In the genomic region with DNA sequence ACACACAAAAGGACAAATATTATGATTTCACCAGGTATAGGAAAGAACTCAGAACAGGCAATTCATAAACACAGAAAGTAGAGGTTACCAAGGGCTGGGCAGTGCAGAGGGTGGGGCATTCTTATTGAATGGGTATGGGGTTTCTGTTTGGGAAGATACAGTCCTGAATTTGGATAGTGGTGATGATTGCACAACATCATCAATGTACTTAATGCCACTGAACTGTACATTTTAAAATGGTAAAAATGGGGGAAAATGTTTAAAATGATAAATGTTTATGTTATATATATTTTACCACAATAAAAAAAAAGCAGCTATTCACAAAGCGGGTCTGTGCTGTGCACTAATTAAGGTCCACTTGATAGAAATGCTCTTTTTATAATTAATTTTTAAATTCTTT, we compare ENCODE assay signal across 24 cellular contexts.
"Had no signal": no experiment of that assay in that cellular context is flagged by ENCODE, and none has a peak within 500 bp of the region (broad histone marks: within the 10 kb centered on the region; RNA-seq: fewer than 3 reads in every experiment).

No MANE protein-coding gene starts in this region.

- FAIRE-seq: urothelium cell line had no signal

- H3K9me3 ChIP-seq: ovary, psoas muscle, stomach, thoracic aorta, thyroid gland, tibial nerve, upper lobe of left lung, vagina had no signal

- H3K4me1 ChIP-seq: neural progenitor cell, parathyroid adenoma, psoas muscle, tibial nerve, upper lobe of left lung, vagina had no signal

- ATAC-seq: psoas muscle; right cardiac atrium; sciatic nerve; stimulated activated effector memory CD8-positive, alpha-beta T cell treated with anti-CD3 and anti-CD28 coated beads, Interleukin-12 subunit alpha, Interleukin-12 subunit beta, amount 100 ng/mL, for 72 hours; stimulated activated naive B cell treated with anti-CD40 and anti-IgM and Interleukin-4, amounts not matched to agents 10 μg/mL and 1 μg/mL and 100 μg/mL, for 72 hours had no signal

- H3K36me3 ChIP-seq: neural progenitor cell, ovary, stomach, thoracic aorta, thyroid gland, tibial nerve, upper lobe of left lung, vagina had no signal

- H3K4me2 ChIP-seq: neural progenitor cell had no signal

- H3K4me3 ChIP-seq: neural progenitor cell, ovary, psoas muscle, skin epidermis, stomach, thoracic aorta, thyroid gland, tibial nerve, upper lobe of left lung, vagina had no signal

- H2AFZ ChIP-seq: neural progenitor cell had no signal

- H3K27me3 ChIP-seq: neural progenitor cell, ovary, stomach, thyroid gland, tibial nerve, upper lobe of left lung, vagina had no signal

- H3K79me2 ChIP-seq: parathyroid adenoma had no signal

- H3K27ac ChIP-seq: neural progenitor cell, ovary, parathyroid adenoma, psoas muscle, skin epidermis, stomach, thoracic aorta, thyroid gland, tibial nerve, upper lobe of left lung, vagina had no signal

- H3K9ac ChIP-seq: neural progenitor cell, parathyroid adenoma had no signal

- DNase-seq: natural killer cell; occipital lobe; ovary; psoas muscle; right cardiac atrium; stimulated activated CD4-positive, alpha-beta T cell treated with anti-CD3 and anti-CD28 coated beads, Interleukin-15, amount 100 ng/mL, for 24 hours; stimulated activated CD4-positive, alpha-beta T cell treated with anti-CD3 and anti-CD28 coated beads, Interleukin-2, amount 100 ng/mL, for 24 hours; stimulated activated CD4-positive, alpha-beta T cell treated with anti-CD3 and anti-CD28 coated beads, Interleukin-2, amount 100 ng/mL, for 48 hours; stimulated activated CD4-positive, alpha-beta T cell treated with anti-CD3 and anti-CD28 coated beads, Interleukin-4, amount 100 ng/mL, for 24 hours; stimulated activated naive B cell treated with anti-CD40 and anti-IgM and Interleukin-4, amounts not matched to agents 10 μg/mL and 1 μg/mL and 100 μg/mL, for 72 hours; stimulated activated naive CD4-positive, alpha-beta T cell treated with Interleukin-2 at 50 U/mL for 16 hours; stomach; thyroid gland; trophoblast cell; upper lobe of left lung had no signal
